8 cellular contexts compared by ENCODE assay signal in genomic region chr3:39447637-39448483, GRCh38. TPM values are rescaled to one million over a fixed set of nuclear protein-coding genes. Genes with fewer than 3 reads are reported as not detected.
DNase-seq lines count a peak whose midpoint lies in the region; ATAC-seq and TF ChIP-seq lines count a peak whose summit lies in the region.

No MANE protein-coding gene starts in this region.

- intact Hi-C loops in activated T-helper 2 cell treated with anti-CD3 and anti-CD28 coated beads, Interferon-gamma antibody, Interleukin-2, Interleukin-4, amounts not matched to agents 10 μg/mL and 5 μg/mL and 100 μg/mL, durations not matched to agents 14 hours and 24 hours and 36 hours (cut with micrococcal nuclease) = loop anchor here (2.0 to 10.0 kb wide), 2 partner anchors 51 to 547 kb away; no protein-coding TSS in a partner anchor

- H3K4me3 Mint-ChIP-seq in activated T-helper 2 cell treated with anti-CD3 and anti-CD28 coated beads, Interferon-gamma antibody, Interleukin-2, Interleukin-4, amounts not matched to agents 10 μg/mL and 5 μg/mL and 100 μg/mL, durations not matched to agents 14 hours and 24 hours and 36 hours (ENCODE audit: low read depth) = no peak overlapping the region

- peak; percentile 81 for DNase-seq in EH (ENCODE audit: low read depth)
- peak; percentile 75 for DNase-seq in LHCN-M2 (ENCODE audit: low read depth)
- peak; percentile 79 for DNase-seq in RWPE1 (ENCODE audit: low spot score)
- DNase-seq in activated T-helper 2 cell treated with anti-CD3 and anti-CD28 coated beads, Interferon-gamma antibody, Interleukin-2, Interleukin-4, amounts not matched to agents 10 μg/mL and 5 μg/mL and 100 μg/mL, durations not matched to agents 14 hours and 24 hours and 36 hours (ENCODE audit: low spot score) = peak; percentile 40
- DNase-seq in fibroblast of villous mesenchyme (ENCODE audit: low read depth) = peak; percentile 88
- peak in 50 of 56 donors; percentile 10 to 89 (median 59) for DNase-seq in nucleus accumbens (lab: John Stamatoyannopoulos, UW)
- DNase-seq in tibial nerve (ENCODE audit: low spot score in 2 of 2) = peak; percentile 46 to 95

- H3K4me3 ChIP-seq in fibroblast of villous mesenchyme (ENCODE audit: low read depth, low read length) = no peak overlapping the region
- no peak overlapping the region for H3K4me3 ChIP-seq in tibial nerve

- 22 to 26% methylated on average over 13 of the region's 13 CpGs for WGBS in tibial nerve, 2 donors

- H3K36me3 Mint-ChIP-seq in activated T-helper 2 cell treated with anti-CD3 and anti-CD28 coated beads, Interferon-gamma antibody, Interleukin-2, Interleukin-4, amounts not matched to agents 10 μg/mL and 5 μg/mL and 100 μg/mL, durations not matched to agents 14 hours and 24 hours and 36 hours (ENCODE audit: low read depth) = no peaks in the 10 kb centered on the region

- CTCF ChIA-PET in RWPE1 (lab: Yijun Ruan, JAX) = interaction anchor here (0.5 to 1.2 kb wide), 8 partner anchors 10 to 729 kb away, joined by 3 to 6 read pairs (median 4); no protein-coding TSS in a partner anchor

- H3K36me3 ChIP-seq in tibial nerve = no peaks in the 10 kb centered on the region

- TF ChIP-seq CTCF in RWPE1 (conservative IDR thresholded peaks at IDR 0.05; ENCODE audit: low read depth) = peak; percentile 89
- TF ChIP-seq CTCF in fibroblast of villous mesenchyme (IDR thresholded peaks at IDR 0.05; ENCODE audit: insufficient read depth, low read depth, low read length) = peak; percentile 94
- peak; percentile 79 to 86 (median 85) for TF ChIP-seq CTCF in tibial nerve (IDR thresholded peaks at IDR 0.05)

- POLR2A ChIA-PET in RWPE1 (lab: Yijun Ruan, JAX; ENCODE audit: low non-redundant PET) = no interaction called here

- peaks cover 0 to 6% (median 1%) of the 10 kb centered on the region in 4 donors for H3K4me1 ChIP-seq in tibial nerve

- H3K9me3 ChIP-seq in tibial nerve = no peaks in the 10 kb centered on the region

- H3K9me3 Mint-ChIP-seq in activated T-helper 2 cell treated with anti-CD3 and anti-CD28 coated beads, Interferon-gamma antibody, Interleukin-2, Interleukin-4, amounts not matched to agents 10 μg/mL and 5 μg/mL and 100 μg/mL, durations not matched to agents 14 hours and 24 hours and 36 hours = no peaks in the 10 kb centered on the region

- H3K27me3 ChIP-seq in tibial nerve = no peaks in the 10 kb centered on the region

- no peak overlapping the region for H3K27ac ChIP-seq in RWPE1
- H3K27ac ChIP-seq in tibial nerve = no peak overlapping the region

- TF ChIP-seq EP300 in tibial nerve (IDR thresholded peaks at IDR 0.05) = no peak

- TF ChIP-seq POLR2A in tibial nerve (IDR thresholded peaks at IDR 0.05) = no peak

- H3K27me3 Mint-ChIP-seq in activated T-helper 2 cell treated with anti-CD3 and anti-CD28 coated beads, Interferon-gamma antibody, Interleukin-2, Interleukin-4, amounts not matched to agents 10 μg/mL and 5 μg/mL and 100 μg/mL, durations not matched to agents 14 hours and 24 hours and 36 hours (ENCODE audit: low read depth) = peaks cover 14% of the 10 kb centered on the region

- no peak overlapping the region for H3K27ac Mint-ChIP-seq in activated T-helper 2 cell treated with anti-CD3 and anti-CD28 coated beads, Interferon-gamma antibody, Interleukin-2, Interleukin-4, amounts not matched to agents 10 μg/mL and 5 μg/mL and 100 μg/mL, durations not matched to agents 14 hours and 24 hours and 36 hours

- peaks cover 2% of the 10 kb centered on the region for H3K4me1 Mint-ChIP-seq in activated T-helper 2 cell treated with anti-CD3 and anti-CD28 coated beads, Interferon-gamma antibody, Interleukin-2, Interleukin-4, amounts not matched to agents 10 μg/mL and 5 μg/mL and 100 μg/mL, durations not matched to agents 14 hours and 24 hours and 36 hours (ENCODE audit: low read depth)

- peak; percentile 68 for ATAC-seq in GM21737 (IDR thresholded peaks at IDR 0.05; ENCODE audit: unreplicated experiment)

RNA-seq across cellular contexts. Expression of gene MOBP, which starts 19.6 kb away (rescaled TPM):
- total RNA-seq in LHCN-M2 (2014; rRNA removed) = not detected in 2 replicates
- not detected for polyA plus RNA-seq in LHCN-M2 (2012)
- 0.14 TPM in 1 of 2 replicates, not detected in the other for total RNA-seq in activated T-helper 2 cell treated with anti-CD3 and anti-CD28 coated beads, Interferon-gamma antibody, Interleukin-2, Interleukin-4, amounts not matched to agents 10 μg/mL and 5 μg/mL and 100 μg/mL, durations not matched to agents 14 hours and 24 hours and 36 hours
- not detected in 2 replicates for total RNA-seq in fibroblast of villous mesenchyme
- 1 to 10 TPM in 1 of 4 donors, under 1 TPM in 2, not detected in 1; 0.20 to 2.5 (median 0.87) TPM for total RNA-seq in tibial nerve

RNA-seq across cellular contexts. Expression of gene RPSA, which starts 41.3 kb away (rescaled TPM):
- total RNA-seq in LHCN-M2 (2014; rRNA removed) (1,666 and 1,777 TPM in 2 replicates), fibroblast of villous mesenchyme (964 and 1,304 TPM in 2 replicates), tibial nerve (1,000 to 10,000 TPM in 1 of 4 donors, 100 to 1,000 TPM in 3; 744 to 1,023 (median 854) TPM)
- 1,783 TPM for polyA plus RNA-seq in LHCN-M2 (2012)
- 2,053 and 2,074 TPM in 2 replicates for total RNA-seq in activated T-helper 2 cell treated with anti-CD3 and anti-CD28 coated beads, Interferon-gamma antibody, Interleukin-2, Interleukin-4, amounts not matched to agents 10 μg/mL and 5 μg/mL and 100 μg/mL, durations not matched to agents 14 hours and 24 hours and 36 hours
